1 cellular context compared by ENCODE assay signal in the genomic region with DNA sequence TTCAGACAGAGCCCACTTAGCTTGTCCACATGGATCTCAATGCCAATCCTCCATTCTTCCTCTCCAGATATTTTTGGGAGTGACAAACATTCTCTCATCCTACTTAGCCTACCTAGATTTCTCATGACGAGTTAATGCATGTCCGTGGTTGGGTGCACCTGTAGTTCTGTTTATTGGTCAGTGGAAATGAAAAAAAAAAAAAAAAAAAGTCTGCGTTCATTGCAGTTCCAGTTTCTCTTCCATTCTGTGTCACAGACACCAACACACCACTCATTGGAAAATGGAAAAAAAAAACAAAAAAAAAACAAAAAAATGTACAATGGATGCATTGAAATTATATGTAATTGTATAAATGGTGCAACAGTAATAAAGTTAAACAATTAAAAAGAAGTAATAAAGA.
TF ChIP-seq lines count a peak whose summit lies in the region.

No MANE protein-coding gene starts in this region.

TF ChIP-seq in GM23338, 12 proteins besides CTCF, POLR2A, EP300 and RAD21:
- TF ChIP-seq, protein P1, sequence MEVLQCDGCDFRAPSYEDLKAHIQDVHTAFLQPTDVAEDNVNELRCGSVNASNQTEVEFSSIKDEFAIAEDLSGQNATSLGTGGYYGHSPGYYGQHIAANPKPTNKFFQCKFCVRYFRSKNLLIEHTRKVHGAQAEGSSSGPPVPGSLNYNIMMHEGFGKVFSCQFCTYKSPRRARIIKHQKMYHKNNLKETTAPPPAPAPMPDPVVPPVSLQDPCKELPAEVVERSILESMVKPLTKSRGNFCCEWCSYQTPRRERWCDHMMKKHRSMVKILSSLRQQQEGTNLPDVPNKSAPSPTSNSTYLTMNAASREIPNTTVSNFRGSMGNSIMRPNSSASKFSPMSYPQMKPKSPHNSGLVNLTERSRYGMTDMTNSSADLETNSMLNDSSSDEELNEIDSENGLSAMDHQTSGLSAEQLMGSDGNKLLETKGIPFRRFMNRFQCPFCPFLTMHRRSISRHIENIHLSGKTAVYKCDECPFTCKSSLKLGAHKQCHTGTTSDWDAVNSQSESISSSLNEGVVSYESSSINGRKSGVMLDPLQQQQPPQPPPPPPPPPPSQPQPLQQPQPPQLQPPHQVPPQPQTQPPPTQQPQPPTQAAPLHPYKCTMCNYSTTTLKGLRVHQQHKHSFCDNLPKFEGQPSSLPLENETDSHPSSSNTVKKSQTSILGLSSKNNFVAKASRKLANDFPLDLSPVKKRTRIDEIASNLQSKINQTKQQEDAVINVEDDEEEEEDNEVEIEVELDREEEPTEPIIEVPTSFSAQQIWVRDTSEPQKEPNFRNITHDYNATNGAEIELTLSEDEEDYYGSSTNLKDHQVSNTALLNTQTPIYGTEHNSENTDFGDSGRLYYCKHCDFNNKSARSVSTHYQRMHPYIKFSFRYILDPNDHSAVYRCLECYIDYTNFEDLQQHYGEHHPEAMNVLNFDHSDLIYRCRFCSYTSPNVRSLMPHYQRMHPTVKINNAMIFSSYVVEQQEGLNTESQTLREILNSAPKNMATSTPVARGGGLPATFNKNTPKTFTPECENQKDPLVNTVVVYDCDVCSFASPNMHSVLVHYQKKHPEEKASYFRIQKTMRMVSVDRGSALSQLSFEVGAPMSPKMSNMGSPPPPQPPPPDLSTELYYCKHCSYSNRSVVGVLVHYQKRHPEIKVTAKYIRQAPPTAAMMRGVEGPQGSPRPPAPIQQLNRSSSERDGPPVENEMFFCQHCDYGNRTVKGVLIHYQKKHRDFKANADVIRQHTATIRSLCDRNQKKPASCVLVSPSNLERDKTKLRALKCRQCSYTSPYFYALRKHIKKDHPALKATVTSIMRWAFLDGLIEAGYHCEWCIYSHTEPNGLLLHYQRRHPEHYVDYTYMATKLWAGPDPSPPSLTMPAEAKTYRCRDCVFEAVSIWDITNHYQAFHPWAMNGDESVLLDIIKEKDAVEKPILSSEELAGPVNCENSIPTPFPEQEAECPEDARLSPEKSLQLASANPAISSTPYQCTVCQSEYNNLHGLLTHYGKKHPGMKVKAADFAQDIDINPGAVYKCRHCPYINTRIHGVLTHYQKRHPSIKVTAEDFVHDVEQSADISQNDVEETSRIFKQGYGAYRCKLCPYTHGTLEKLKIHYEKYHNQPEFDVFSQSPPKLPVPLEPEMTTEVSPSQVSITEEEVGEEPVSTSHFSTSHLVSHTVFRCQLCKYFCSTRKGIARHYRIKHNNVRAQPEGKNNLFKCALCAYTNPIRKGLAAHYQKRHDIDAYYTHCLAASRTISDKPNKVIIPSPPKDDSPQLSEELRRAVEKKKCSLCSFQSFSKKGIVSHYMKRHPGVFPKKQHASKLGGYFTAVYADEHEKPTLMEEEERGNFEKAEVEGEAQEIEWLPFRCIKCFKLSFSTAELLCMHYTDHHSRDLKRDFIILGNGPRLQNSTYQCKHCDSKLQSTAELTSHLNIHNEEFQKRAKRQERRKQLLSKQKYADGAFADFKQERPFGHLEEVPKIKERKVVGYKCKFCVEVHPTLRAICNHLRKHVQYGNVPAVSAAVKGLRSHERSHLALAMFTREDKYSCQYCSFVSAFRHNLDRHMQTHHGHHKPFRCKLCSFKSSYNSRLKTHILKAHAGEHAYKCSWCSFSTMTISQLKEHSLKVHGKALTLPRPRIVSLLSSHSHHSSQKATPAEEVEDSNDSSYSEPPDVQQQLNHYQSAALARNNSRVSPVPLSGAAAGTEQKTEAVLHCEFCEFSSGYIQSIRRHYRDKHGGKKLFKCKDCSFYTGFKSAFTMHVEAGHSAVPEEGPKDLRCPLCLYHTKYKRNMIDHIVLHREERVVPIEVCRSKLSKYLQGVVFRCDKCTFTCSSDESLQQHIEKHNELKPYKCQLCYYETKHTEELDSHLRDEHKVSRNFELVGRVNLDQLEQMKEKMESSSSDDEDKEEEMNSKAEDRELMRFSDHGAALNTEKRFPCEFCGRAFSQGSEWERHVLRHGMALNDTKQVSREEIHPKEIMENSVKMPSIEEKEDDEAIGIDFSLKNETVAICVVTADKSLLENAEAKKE (CRISPR knock-in tag; IDR thresholded peaks at IDR 0.05) = no peak
- TF ChIP-seq, protein P2, sequence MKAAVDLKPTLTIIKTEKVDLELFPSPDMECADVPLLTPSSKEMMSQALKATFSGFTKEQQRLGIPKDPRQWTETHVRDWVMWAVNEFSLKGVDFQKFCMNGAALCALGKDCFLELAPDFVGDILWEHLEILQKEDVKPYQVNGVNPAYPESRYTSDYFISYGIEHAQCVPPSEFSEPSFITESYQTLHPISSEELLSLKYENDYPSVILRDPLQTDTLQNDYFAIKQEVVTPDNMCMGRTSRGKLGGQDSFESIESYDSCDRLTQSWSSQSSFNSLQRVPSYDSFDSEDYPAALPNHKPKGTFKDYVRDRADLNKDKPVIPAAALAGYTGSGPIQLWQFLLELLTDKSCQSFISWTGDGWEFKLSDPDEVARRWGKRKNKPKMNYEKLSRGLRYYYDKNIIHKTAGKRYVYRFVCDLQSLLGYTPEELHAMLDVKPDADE (IDR thresholded peaks at IDR 0.05) = no peak
- no peak for TF ChIP-seq ZNF114 (CRISPR knock-in tag; IDR thresholded peaks at IDR 0.05)
- TF ChIP-seq EZH2 (IDR thresholded peaks at IDR 0.05; ENCODE audit: low read depth, unreplicated experiment) = no peak
- TF ChIP-seq, protein P3, sequence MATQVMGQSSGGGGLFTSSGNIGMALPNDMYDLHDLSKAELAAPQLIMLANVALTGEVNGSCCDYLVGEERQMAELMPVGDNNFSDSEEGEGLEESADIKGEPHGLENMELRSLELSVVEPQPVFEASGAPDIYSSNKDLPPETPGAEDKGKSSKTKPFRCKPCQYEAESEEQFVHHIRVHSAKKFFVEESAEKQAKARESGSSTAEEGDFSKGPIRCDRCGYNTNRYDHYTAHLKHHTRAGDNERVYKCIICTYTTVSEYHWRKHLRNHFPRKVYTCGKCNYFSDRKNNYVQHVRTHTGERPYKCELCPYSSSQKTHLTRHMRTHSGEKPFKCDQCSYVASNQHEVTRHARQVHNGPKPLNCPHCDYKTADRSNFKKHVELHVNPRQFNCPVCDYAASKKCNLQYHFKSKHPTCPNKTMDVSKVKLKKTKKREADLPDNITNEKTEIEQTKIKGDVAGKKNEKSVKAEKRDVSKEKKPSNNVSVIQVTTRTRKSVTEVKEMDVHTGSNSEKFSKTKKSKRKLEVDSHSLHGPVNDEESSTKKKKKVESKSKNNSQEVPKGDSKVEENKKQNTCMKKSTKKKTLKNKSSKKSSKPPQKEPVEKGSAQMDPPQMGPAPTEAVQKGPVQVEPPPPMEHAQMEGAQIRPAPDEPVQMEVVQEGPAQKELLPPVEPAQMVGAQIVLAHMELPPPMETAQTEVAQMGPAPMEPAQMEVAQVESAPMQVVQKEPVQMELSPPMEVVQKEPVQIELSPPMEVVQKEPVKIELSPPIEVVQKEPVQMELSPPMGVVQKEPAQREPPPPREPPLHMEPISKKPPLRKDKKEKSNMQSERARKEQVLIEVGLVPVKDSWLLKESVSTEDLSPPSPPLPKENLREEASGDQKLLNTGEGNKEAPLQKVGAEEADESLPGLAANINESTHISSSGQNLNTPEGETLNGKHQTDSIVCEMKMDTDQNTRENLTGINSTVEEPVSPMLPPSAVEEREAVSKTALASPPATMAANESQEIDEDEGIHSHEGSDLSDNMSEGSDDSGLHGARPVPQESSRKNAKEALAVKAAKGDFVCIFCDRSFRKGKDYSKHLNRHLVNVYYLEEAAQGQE (IDR thresholded peaks at IDR 0.05; ENCODE audit: unreplicated experiment) = no peak
- no peak for TF ChIP-seq STAT1 (IDR thresholded peaks at IDR 0.05; ENCODE audit: unreplicated experiment)
- TF ChIP-seq ZNF331 (CRISPR knock-in tag; IDR thresholded peaks at IDR 0.05; ENCODE audit: low read depth) = no peak
- no peak for TF ChIP-seq NANOG (IDR thresholded peaks at IDR 0.05; ENCODE audit: borderline replicate concordance)
- no peak for TF ChIP-seq JUNB (IDR thresholded peaks at IDR 0.05; ENCODE audit: unreplicated experiment)
- no peak for TF ChIP-seq POLR2AphosphoS5 (IDR thresholded peaks at IDR 0.05; ENCODE audit: low read depth)
- no peak for TF ChIP-seq EZH2phosphoT487 (IDR thresholded peaks at IDR 0.05; ENCODE audit: unreplicated experiment)
- no peak for TF ChIP-seq CREB1 (CRISPR knock-in tag; IDR thresholded peaks at IDR 0.05; ENCODE audit: low read depth)
